9 cellular contexts compared by ENCODE assay signal in genomic region chr5:161544350-161544765, GRCh38. TPM values are rescaled to one million over a fixed set of nuclear protein-coding genes. Genes with fewer than 3 reads are reported as not detected.
A peak's percentile ranks its signal among the peaks of the same experiment; 100 is the strongest.
DNase-seq lines count a peak whose midpoint lies in the region; ATAC-seq and TF ChIP-seq lines count a peak whose summit lies in the region.
"Had no signal": no experiment of that assay in that cellular context is flagged by ENCODE, and none has a peak within 500 bp of the region (broad histone marks: within the 10 kb centered on the region; RNA-seq: fewer than 3 reads in every experiment).

No MANE protein-coding gene starts in this region.

- H3K9me3 ChIP-seq in right atrium auricular region: no peaks in the 10 kb centered on the region

- no peaks in the 10 kb centered on the region for H3K36me3 ChIP-seq in H7 (replicated peaks; ENCODE audit: control insufficient read depth, insufficient read depth, low read length)
- no peaks in the 10 kb centered on the region for H3K36me3 ChIP-seq in right atrium auricular region

- POLR2A ChIA-PET in AG04449 (lab: Yijun Ruan, JAX): no interaction called here

- H3K27me3 ChIP-seq in H7 (ENCODE audit: control insufficient read depth, insufficient read depth, low read length): peaks cover 48% of the 10 kb centered on the region
- peaks cover 11 to 27% of the 10 kb centered on the region in 2 donors for H3K27me3 ChIP-seq in right atrium auricular region

- intact Hi-C loops in sciatic nerve (cut with DNase I): no loop called here

- DNase-seq in AG04449 (ENCODE audit: low read depth, low spot score): no peak
- peak; percentile 18 for DNase-seq in EH (ENCODE audit: low read depth)
- peak; percentile 48 for DNase-seq in H7
- peak; percentile 23 for DNase-seq in M059J (ENCODE audit: low read depth)
- DNase-seq in activated CD4-positive, alpha-beta T cell treated with anti-CD3 and anti-CD28 coated beads, Interleukin-2, amount 50 U/mL, for 48 hours: peak; percentile 19 to 37
- no peak for DNase-seq in right atrium auricular region (ENCODE audit: low spot score)
- DNase-seq in stimulated activated CD8-positive, alpha-beta memory T cell treated with anti-CD3 and anti-CD28 coated beads, Interleukin-4, amount 100 ng/mL, for 48 hours: peak; percentile 57
- no peak for DNase-seq in sciatic nerve (ENCODE audit: low spot score)

- H3K4me3 ChIP-seq in AG04449 (ENCODE audit: low read depth, low read length) (no peak overlapping the region), H7 (ENCODE audit: insufficient read depth, low read depth, low read length) (no peak overlapping the region), right atrium auricular region (no peak overlapping the region)

- CTCF ChIA-PET in AG04449 (lab: Yijun Ruan, JAX): interaction anchor here (1.0 to 4.9 kb wide), 5 partner anchors 25 to 1864 kb away, joined by 3 to 42 read pairs (median 3); no protein-coding TSS in a partner anchor

- H3K4me1 ChIP-seq in right atrium auricular region: peaks cover 0 to 33% of the 10 kb centered on the region in 2 donors

- no peak overlapping the region for H3K27ac ChIP-seq in right atrium auricular region

- TF ChIP-seq CTCF in AG04449 (IDR thresholded peaks at IDR 0.05; ENCODE audit: insufficient read depth, low read length, missing control alignments): peak; percentile 57
- peak; percentile 57 to 81 for TF ChIP-seq CTCF in right atrium auricular region (IDR thresholded peaks at IDR 0.05)

- ATAC-seq in sciatic nerve: no peak

RNA-seq across cellular contexts. Expression of gene GABRB2, which starts 2.2 kb away (rescaled TPM):
- 4.7 and 5.3 TPM in 2 replicates for total RNA-seq in H7 (2014; rRNA removed; shearing (Covaris generic))
- not detected in 2 replicates for total RNA-seq in M059J (2014; rRNA removed; shearing (Covaris generic))
- 1 to 10 TPM in 1 of 2 donors, under 1 TPM in 1; 0.37 to 2.0 TPM for total RNA-seq in right atrium auricular region
- total RNA-seq in sciatic nerve: 0.13 TPM
- total RNA-seq: pulmonary artery endothelial cell had no signal

Comparison
In these comparisons a context has a peak if more than half of its experiments do, and no peak if none do; other contexts are left out.
1. DNase-seq: peak in EH (single experiment), H7 (single experiment), M059J (single experiment), activated CD4-positive, alpha-beta T cell treated with anti-CD3 and anti-CD28 coated beads, Interleukin-2, amount 50 U/mL, for 48 hours (2 of 2) and stimulated activated CD8-positive, alpha-beta memory T cell treated with anti-CD3 and anti-CD28 coated beads, Interleukin-4, amount 100 ng/mL, for 48 hours (single experiment); none in AG04449 (single experiment), right atrium auricular region (single experiment) and sciatic nerve (single experiment).